ENCODE assay signal across 9 cellular contexts in the genomic region with DNA sequence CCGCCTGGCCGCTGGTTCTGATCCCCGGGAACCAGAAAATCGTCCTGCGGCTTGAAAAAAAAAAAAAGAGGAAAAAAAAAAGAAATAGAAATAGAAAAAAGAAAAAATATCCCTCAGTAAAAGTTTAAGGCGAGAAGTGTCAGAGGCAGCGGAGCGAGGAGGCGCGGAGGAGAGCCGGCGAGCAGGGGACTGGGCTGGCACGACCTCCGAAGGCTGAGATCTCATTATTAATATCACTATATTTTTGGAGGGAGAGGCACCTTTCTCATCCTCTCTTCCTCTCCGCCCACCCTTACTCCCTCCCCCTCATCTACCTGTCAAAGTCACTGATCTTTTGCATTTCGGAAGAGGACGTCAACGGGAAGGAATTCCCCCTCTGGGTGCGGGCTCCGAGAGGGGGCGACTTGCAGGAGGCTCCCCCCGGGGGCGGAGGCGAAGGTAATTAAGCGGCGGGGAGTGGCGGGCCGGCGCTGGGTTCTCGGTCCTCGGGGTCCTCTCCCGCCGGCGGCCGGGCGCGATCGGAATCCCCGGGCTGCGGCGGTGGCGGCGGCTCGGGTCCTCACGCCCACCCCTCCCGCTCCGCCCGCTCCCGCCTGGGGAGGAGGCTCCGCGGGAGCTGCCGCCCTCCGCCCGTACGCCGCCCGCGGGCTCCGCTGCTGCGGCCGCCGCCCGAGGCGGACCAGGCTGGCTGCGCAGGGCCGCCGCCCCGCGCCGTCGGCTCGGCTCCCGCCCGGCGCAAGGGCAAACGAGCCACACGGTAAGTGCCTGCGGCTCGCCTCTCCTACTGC. TPM values are rescaled to one million over a fixed set of nuclear protein-coding genes. Genes with fewer than 3 reads are reported as not detected.
A peak's percentile ranks its signal among the peaks of the same experiment; 100 is the strongest.
DNase-seq lines count a peak whose midpoint lies in the region; ATAC-seq and TF ChIP-seq lines count a peak whose summit lies in the region.
"Had no signal": no experiment of that assay in that cellular context is flagged by ENCODE, and none has a peak within 500 bp of the region (broad histone marks: within the 10 kb centered on the region; RNA-seq: fewer than 3 reads in every experiment).

A gene (plus strand): TSS at position 337 of the 788 bp plus-strand sequence.

- peak within 1 kb of the TSS; percentile 76 to 87 (median 79) for H3K4me3 Mint-ChIP-seq in T-cell
- H3K4me3 Mint-ChIP-seq in effector memory CD8-positive, alpha-beta T cell = peak within 1 kb of the TSS; percentile 84 to 86

- H2AK5ac ChIP-seq in mesenchymal stem cell (ENCODE audit: low read length, severe bottlenecking) = no peak within 1 kb of the TSS

- H3K4me3 ChIP-seq in mesenchymal stem cell (ENCODE audit: insufficient read depth in 1 of 2, low read depth in 1 of 2, low read length in 2 of 2) (peak within 1 kb of the TSS; percentile 74 to 96), transverse colon (peak within 1 kb of the TSS; percentile 35 to 61 (median 46))

- no peak within 1 kb of the TSS for H3K14ac ChIP-seq in mesenchymal stem cell (ENCODE audit: low read length in 2 of 2)

- H3K27ac Mint-ChIP-seq in T-cell = no peak within 1 kb of the TSS
- H3K27ac Mint-ChIP-seq in effector memory CD8-positive, alpha-beta T cell = peak within 1 kb of the TSS in 1 of 2 donors; percentile 62

- H3K27ac ChIP-seq in mesenchymal stem cell (ENCODE audit: low read length, poor library complexity, severe bottlenecking) (peak within 1 kb of the TSS; percentile 63), transverse colon (peak within 1 kb of the TSS in 2 of 4 donors; percentile 6 to 22)

- TF ChIP-seq CTCF in GM10266 (IDR thresholded peaks at IDR 0.05; ENCODE audit: control insufficient read depth, insufficient read depth, low read depth, missing control alignments) (no peak), transverse colon (IDR thresholded peaks at IDR 0.05) (no peak)

- H3K4me2 ChIP-seq in mesenchymal stem cell (ENCODE audit: low read length, poor library complexity, severe bottlenecking) = peak within 1 kb of the TSS; percentile 86

- peaks cover 22 to 31% (median 25%) of the 10 kb centered on the region in 3 donors for H3K4me1 Mint-ChIP-seq in T-cell
- peaks cover 8 to 16% of the 10 kb centered on the region in 2 donors for H3K4me1 Mint-ChIP-seq in effector memory CD8-positive, alpha-beta T cell (ENCODE audit: low read depth in 2 of 2)

- ATAC-seq in HG02678 (IDR thresholded peaks at IDR 0.05; ENCODE audit: unreplicated experiment) = peak; percentile 33
- ATAC-seq in T-cell (replicated peaks in 1 of 4) = peak; percentile 22 to 68 (median 35)
- ATAC-seq in effector memory CD8-positive, alpha-beta T cell (replicated peaks) = peak; percentile 32
- ATAC-seq in HG03342 (IDR thresholded peaks at IDR 0.05; ENCODE audit: unreplicated experiment) = no peak

- H3K4ac ChIP-seq in mesenchymal stem cell (ENCODE audit: low read depth in 1 of 2, low read length in 2 of 2) = no peak within 1 kb of the TSS

- H3K4me1 ChIP-seq in mesenchymal stem cell (ENCODE audit: control insufficient read depth, insufficient read depth, low read depth, low read length) = peaks cover 8% of the 10 kb centered on the region
- H3K4me1 ChIP-seq in transverse colon = peaks cover 0 to 26% (median 14%) of the 10 kb centered on the region in 4 donors

- in situ Hi-C loops in transverse colon (cut with MboI; ENCODE audit: low pct_ligation_motif_present in 1 of 4, low pct_unique_long_range_greater_than_20kb in 1 of 4, low sequenced_read_pairs in 3 of 4) = no loop called here

- no peak within 1 kb of the TSS for H4K8ac ChIP-seq in mesenchymal stem cell (ENCODE audit: low read length)

- no peaks in the 10 kb centered on the region for H3K36me3 Mint-ChIP-seq in T-cell
- no peaks in the 10 kb centered on the region for H3K36me3 Mint-ChIP-seq in effector memory CD8-positive, alpha-beta T cell (ENCODE audit: insufficient read depth)

- peak; percentile 59 for DNase-seq in GM10266 (ENCODE audit: extremely low spot score)
- DNase-seq in T-cell = peak in 4 of 34 experiments; percentile 3 to 7 (median 5)
- DNase-seq in effector memory CD8-positive, alpha-beta T cell = no peak
- no peak for DNase-seq in mesenchymal stem cell
- no peak for DNase-seq in transverse colon
- DNase-seq in mucosa of gallbladder (ENCODE audit: low spot score) = no peak

- peak within 1 kb of the TSS; percentile 90 for H3K9ac ChIP-seq in mesenchymal stem cell (ENCODE audit: low read length)

- H3K9me3 Mint-ChIP-seq in T-cell = no peaks in the 10 kb centered on the region
- no peaks in the 10 kb centered on the region for H3K9me3 Mint-ChIP-seq in effector memory CD8-positive, alpha-beta T cell

- intact Hi-C loops in transverse colon (cut with DNase I; ENCODE audit: low total_unique reads) = loop anchor here (5.0 kb wide), 1 partner anchor 84 kb away; a partner anchor contains a TSS

- H2BK12ac ChIP-seq in mesenchymal stem cell (ENCODE audit: low read length in 2 of 2) = no peak within 1 kb of the TSS

- H2BK120ac ChIP-seq in mesenchymal stem cell (ENCODE audit: low read depth, low read length) = no peak within 1 kb of the TSS

- no peaks in the 10 kb centered on the region for H3K79me1 ChIP-seq in mesenchymal stem cell (replicated peaks; ENCODE audit: low read length, poor library complexity, severe bottlenecking)

- WGBS in mesenchymal stem cell = 0% methylated on average over 16 of the region's 79 CpGs
- WGBS in transverse colon (ENCODE audit: low coverage in 1 of 2), 2 donors = 3 to 6% methylated on average over 11 to 24 of the region's 79 CpGs

- CTCF ChIA-PET in T-cell (lab: Charles Lee) = interaction anchor here in 1 of 2 donors (0.7 kb wide), 1 partner anchor 158 kb away, joined by 3 read pairs; no protein-coding TSS in a partner anchor

- no peak for TF ChIP-seq EP300 in transverse colon (IDR thresholded peaks at IDR 0.05; ENCODE audit: low read depth)

- POLR2A ChIA-PET in T-cell (lab: Charles Lee) = no interaction called here

- peak within 1 kb of the TSS in 1 of 2 experiments; percentile 83 for H3K23ac ChIP-seq in mesenchymal stem cell (ENCODE audit: low read length in 2 of 2)

- H4K91ac ChIP-seq in mesenchymal stem cell (ENCODE audit: low read length) = no peak within 1 kb of the TSS

- peak within 1 kb of the TSS; percentile 14 for H2AFZ ChIP-seq in mesenchymal stem cell (ENCODE audit: low read depth, low read length)

- TF ChIP-seq POLR2A in transverse colon (IDR thresholded peaks at IDR 0.05) = no peak

- peak within 1 kb of the TSS in 1 of 2 experiments; percentile 3 for H3K18ac ChIP-seq in mesenchymal stem cell (ENCODE audit: low read depth in 1 of 2, low read length in 2 of 2)

- no peak within 1 kb of the TSS for H2BK5ac ChIP-seq in mesenchymal stem cell (ENCODE audit: low read depth, low read length, poor library complexity, severe bottlenecking)

- peaks cover 56 to 66% of the 10 kb centered on the region in 2 donors for H3K27me3 Mint-ChIP-seq in T-cell
- peaks cover 57 to 61% of the 10 kb centered on the region in 2 donors for H3K27me3 Mint-ChIP-seq in effector memory CD8-positive, alpha-beta T cell

- no peak within 1 kb of the TSS for H2BK15ac ChIP-seq in mesenchymal stem cell (ENCODE audit: low read depth, poor library complexity, severe bottlenecking)

- H3K36me3 ChIP-seq in mesenchymal stem cell (ENCODE audit: control insufficient read depth in 1 of 2, insufficient read depth in 2 of 2, low read depth in 1 of 2, low read length in 2 of 2) (no peaks in the 10 kb centered on the region), transverse colon (no peaks in the 10 kb centered on the region)

- H3K27me3 ChIP-seq in mesenchymal stem cell (ENCODE audit: control insufficient read depth in 1 of 2, insufficient read depth in 1 of 2, low read length in 2 of 2) = no peaks in the 10 kb centered on the region
- H3K27me3 ChIP-seq in transverse colon = peaks cover 75% of the 10 kb centered on the region

- H3K9me3 ChIP-seq in mesenchymal stem cell (ENCODE audit: control insufficient read depth, low read length) (no peaks in the 10 kb centered on the region), transverse colon (no peaks in the 10 kb centered on the region)

RNA-seq across cellular contexts. Expression of the gene that starts here (rescaled TPM):
- total RNA-seq in T-cell (under 1 TPM in 1 of 5 donors, not detected in 4; 0.13 TPM), transverse colon (1 to 10 TPM in 3 of 4 donors, not detected in 1; 1.8 to 6.4 (median 3.5) TPM), mucosa of gallbladder (1.6 TPM)
- not detected for polyA plus RNA-seq in mesenchymal stem cell (2013, experiment 1 of 2)
- not detected for polyA plus RNA-seq in mesenchymal stem cell (2013, experiment 2 of 2)
- total RNA-seq: T-helper 1 cell treated with Interleukin-12 subunit alpha and Interleukin-12 subunit beta and Interleukin-4 antibody, amounts not matched to agents 30 ng/mL and 1 ng/mL, for 36 hours had no signal

Comparison
In these comparisons a context has a peak if more than half of its experiments do, and no peak if none do; other contexts are left out.
1. Peak in ATAC-seq in T-cell; RNA of the gene not detected or under 1 TPM.